In the genomic region with DNA sequence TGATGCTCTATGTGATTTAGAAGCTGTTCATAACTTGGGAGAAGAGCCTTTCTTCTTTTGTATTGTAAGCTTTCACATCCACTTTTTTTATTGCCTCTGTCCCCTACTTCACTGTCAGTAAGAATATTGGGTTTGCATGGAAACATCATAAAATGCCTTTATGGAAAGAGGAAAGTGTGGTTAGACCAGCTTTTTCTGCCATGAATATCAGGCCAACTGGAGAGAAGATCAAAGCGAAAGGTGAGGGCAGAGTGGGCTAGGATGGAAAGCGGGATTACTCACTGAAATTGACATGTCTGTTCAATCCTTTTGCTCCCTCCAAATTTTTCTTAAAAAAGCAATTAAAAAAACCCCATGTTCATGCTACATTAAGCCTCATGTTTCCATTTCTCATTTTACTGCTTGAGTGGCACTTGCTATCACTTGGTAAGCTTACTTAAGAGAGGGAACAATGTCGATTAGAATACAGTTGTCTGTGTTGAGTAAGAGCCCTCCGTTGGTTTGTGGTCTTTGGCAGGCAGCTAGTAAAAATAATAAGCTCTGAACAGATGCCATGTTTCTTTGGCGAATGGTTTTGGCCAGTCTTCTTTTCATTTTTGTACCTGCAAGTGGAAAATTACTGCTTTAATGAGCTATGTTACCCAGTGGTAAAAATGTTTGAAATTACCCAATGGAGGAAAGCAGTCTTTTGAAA, we compare ENCODE assay signal across 1 cellular context.
TF ChIP-seq lines count a peak whose summit lies in the region.

No MANE protein-coding gene starts in this region.

TF ChIP-seq in HEK293, 187 proteins besides CTCF, POLR2A, EP300 and RAD21 (continued from another document):
- TF ChIP-seq, protein P1, sequence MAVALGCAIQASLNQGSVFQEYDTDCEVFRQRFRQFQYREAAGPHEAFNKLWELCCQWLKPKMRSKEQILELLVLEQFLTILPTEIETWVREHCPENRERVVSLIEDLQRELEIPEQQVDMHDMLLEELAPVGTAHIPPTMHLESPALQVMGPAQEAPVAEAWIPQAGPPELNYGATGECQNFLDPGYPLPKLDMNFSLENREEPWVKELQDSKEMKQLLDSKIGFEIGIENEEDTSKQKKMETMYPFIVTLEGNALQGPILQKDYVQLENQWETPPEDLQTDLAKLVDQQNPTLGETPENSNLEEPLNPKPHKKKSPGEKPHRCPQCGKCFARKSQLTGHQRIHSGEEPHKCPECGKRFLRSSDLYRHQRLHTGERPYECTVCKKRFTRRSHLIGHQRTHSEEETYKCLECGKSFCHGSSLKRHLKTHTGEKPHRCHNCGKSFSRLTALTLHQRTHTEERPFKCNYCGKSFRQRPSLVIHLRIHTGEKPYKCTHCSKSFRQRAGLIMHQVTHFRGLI (tag by site-specific recombination; IDR thresholded peaks at IDR 0.05), result no peak
- TF ChIP-seq ZNF747 (tag by site-specific recombination; IDR thresholded peaks at IDR 0.05) (no peak), ZNF561 (tag by site-specific recombination; IDR thresholded peaks at IDR 0.05; ENCODE audit: borderline replicate concordance) (peak; percentile 50; the same call in 1 of the 2 replicates), ZNF473 (tag by site-specific recombination; IDR thresholded peaks at IDR 0.05) (no peak), MZF1 (tag by site-specific recombination; IDR thresholded peaks at IDR 0.05; ENCODE audit: borderline replicate concordance) (no peak), EGR2 (tag by site-specific recombination; IDR thresholded peaks at IDR 0.05; ENCODE audit: low read depth) (no peak), ZNF341 (tag by site-specific recombination; IDR thresholded peaks at IDR 0.05; ENCODE audit: low read depth) (no peak), ZNF776 (tag by site-specific recombination; IDR thresholded peaks at IDR 0.05; ENCODE audit: borderline replicate concordance) (no peak), HOXA7 (CRISPR knock-in tag; IDR thresholded peaks at IDR 0.05; ENCODE audit: borderline replicate concordance) (no peak), ZNF654 (tag by site-specific recombination; IDR thresholded peaks at IDR 0.05; ENCODE audit: low read depth) (no peak), IKZF3 (tag by site-specific recombination; IDR thresholded peaks at IDR 0.05) (no peak), TCF7L2 (IDR thresholded peaks at IDR 0.05; ENCODE audit: borderline replicate concordance, low read depth, low read length) (0 out of 2 replicates have a peak, but pooled peaks have one; percentile 26), ZNF24 (tag by site-specific recombination; IDR thresholded peaks at IDR 0.05) (no peak), SALL2 (tag by site-specific recombination; IDR thresholded peaks at IDR 0.05; ENCODE audit: borderline replicate concordance) (no peak), OSR2 (tag by site-specific recombination; IDR thresholded peaks at IDR 0.05) (peak; percentile 27; the same call in 1 of the 2 replicates), ZNF184 (tag by site-specific recombination; IDR thresholded peaks at IDR 0.05) (no peak), ZNF626 (tag by site-specific recombination; IDR thresholded peaks at IDR 0.05) (no peak), ZNF114 (tag by site-specific recombination; IDR thresholded peaks at IDR 0.05) (no peak), KLF1 (tag by site-specific recombination; IDR thresholded peaks at IDR 0.05) (no peak)
- TF ChIP-seq, protein P2, sequence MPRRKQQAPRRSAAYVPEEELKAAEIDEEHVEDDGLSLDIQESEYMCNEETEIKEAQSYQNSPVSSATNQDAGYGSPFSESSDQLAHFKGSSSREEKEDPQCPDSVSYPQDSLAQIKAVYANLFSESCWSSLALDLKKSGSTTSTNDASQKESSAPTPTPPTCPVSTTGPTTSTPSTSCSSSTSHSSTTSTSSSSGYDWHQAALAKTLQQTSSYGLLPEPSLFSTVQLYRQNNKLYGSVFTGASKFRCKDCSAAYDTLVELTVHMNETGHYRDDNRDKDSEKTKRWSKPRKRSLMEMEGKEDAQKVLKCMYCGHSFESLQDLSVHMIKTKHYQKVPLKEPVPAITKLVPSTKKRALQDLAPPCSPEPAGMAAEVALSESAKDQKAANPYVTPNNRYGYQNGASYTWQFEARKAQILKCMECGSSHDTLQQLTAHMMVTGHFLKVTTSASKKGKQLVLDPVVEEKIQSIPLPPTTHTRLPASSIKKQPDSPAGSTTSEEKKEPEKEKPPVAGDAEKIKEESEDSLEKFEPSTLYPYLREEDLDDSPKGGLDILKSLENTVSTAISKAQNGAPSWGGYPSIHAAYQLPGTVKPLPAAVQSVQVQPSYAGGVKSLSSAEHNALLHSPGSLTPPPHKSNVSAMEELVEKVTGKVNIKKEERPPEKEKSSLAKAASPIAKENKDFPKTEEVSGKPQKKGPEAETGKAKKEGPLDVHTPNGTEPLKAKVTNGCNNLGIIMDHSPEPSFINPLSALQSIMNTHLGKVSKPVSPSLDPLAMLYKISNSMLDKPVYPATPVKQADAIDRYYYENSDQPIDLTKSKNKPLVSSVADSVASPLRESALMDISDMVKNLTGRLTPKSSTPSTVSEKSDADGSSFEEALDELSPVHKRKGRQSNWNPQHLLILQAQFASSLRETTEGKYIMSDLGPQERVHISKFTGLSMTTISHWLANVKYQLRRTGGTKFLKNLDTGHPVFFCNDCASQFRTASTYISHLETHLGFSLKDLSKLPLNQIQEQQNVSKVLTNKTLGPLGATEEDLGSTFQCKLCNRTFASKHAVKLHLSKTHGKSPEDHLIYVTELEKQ (tag by site-specific recombination; IDR thresholded peaks at IDR 0.05; ENCODE audit: borderline replicate concordance), result no peak
- TF ChIP-seq, protein P3, sequence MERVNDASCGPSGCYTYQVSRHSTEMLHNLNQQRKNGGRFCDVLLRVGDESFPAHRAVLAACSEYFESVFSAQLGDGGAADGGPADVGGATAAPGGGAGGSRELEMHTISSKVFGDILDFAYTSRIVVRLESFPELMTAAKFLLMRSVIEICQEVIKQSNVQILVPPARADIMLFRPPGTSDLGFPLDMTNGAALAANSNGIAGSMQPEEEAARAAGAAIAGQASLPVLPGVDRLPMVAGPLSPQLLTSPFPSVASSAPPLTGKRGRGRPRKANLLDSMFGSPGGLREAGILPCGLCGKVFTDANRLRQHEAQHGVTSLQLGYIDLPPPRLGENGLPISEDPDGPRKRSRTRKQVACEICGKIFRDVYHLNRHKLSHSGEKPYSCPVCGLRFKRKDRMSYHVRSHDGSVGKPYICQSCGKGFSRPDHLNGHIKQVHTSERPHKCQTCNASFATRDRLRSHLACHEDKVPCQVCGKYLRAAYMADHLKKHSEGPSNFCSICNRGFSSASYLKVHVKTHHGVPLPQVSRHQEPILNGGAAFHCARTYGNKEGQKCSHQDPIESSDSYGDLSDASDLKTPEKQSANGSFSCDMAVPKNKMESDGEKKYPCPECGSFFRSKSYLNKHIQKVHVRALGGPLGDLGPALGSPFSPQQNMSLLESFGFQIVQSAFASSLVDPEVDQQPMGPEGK (tag by site-specific recombination; IDR thresholded peaks at IDR 0.05), result no peak
- TF ChIP-seq, protein P4, sequence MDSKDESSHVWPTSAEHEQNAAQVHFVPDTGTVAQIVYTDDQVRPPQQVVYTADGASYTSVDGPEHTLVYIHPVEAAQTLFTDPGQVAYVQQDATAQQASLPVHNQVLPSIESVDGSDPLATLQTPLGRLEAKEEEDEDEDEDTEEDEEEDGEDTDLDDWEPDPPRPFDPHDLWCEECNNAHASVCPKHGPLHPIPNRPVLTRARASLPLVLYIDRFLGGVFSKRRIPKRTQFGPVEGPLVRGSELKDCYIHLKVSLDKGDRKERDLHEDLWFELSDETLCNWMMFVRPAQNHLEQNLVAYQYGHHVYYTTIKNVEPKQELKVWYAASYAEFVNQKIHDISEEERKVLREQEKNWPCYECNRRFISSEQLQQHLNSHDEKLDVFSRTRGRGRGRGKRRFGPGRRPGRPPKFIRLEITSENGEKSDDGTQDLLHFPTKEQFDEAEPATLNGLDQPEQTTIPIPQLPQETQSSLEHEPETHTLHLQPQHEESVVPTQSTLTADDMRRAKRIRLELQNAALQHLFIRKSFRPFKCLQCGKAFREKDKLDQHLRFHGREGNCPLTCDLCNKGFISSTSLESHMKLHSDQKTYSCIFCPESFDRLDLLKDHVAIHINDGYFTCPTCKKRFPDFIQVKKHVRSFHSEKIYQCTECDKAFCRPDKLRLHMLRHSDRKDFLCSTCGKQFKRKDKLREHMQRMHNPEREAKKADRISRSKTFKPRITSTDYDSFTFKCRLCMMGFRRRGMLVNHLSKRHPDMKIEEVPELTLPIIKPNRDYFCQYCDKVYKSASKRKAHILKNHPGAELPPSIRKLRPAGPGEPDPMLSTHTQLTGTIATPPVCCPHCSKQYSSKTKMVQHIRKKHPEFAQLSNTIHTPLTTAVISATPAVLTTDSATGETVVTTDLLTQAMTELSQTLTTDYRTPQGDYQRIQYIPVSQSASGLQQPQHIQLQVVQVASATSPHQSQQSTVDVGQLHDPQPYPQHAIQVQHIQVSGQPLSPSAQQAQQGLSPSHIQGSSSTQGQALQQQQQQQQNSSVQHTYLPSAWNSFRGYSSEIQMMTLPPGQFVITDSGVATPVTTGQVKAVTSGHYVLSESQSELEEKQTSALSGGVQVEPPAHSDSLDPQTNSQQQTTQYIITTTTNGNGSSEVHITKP (tag by site-specific recombination; IDR thresholded peaks at IDR 0.05), result 0 out of 2 replicates have a peak, but pooled peaks have one; percentile 25
